ENCODE assay signal across 8 cellular contexts in genomic region chr1:40709100-40709801, GRCh38. TPM values are rescaled to one million over a fixed set of nuclear protein-coding genes. Genes with fewer than 3 reads are reported as not detected.
DNase-seq lines count a peak whose midpoint lies in the region; ATAC-seq and TF ChIP-seq lines count a peak whose summit lies in the region.

No MANE protein-coding gene starts in this region.

- H3K27me3 ChIP-seq in OCI-LY3 (ENCODE audit: low read depth, low read length): no peaks in the 10 kb centered on the region
- H3K27me3 ChIP-seq in esophagus (ENCODE audit: control insufficient read depth in 1 of 2, insufficient read depth in 2 of 2, low read length in 2 of 2): no peaks in the 10 kb centered on the region
- no peaks in the 10 kb centered on the region for H3K27me3 ChIP-seq in mucosa of rectum (ENCODE audit: control insufficient read depth in 2 of 2, insufficient read depth in 2 of 2, low read length in 2 of 2)

- H3K79me2 ChIP-seq in OCI-LY3 (ENCODE audit: low read length): peaks cover 88% of the 10 kb centered on the region

- H3K36me3 ChIP-seq in OCI-LY3 (replicated peaks; ENCODE audit: low read depth, low read length): peaks cover 10% of the 10 kb centered on the region
- H3K36me3 ChIP-seq in esophagus (ENCODE audit: control insufficient read depth in 2 of 2, insufficient read depth in 2 of 2, low read length in 1 of 2): no peaks in the 10 kb centered on the region
- peaks cover 4% of the 10 kb centered on the region in 2 donors for H3K36me3 ChIP-seq in mucosa of rectum (ENCODE audit: control insufficient read depth in 2 of 2, insufficient read depth in 2 of 2, low read length in 2 of 2)

- no peak for TF ChIP-seq CTCF in OCI-LY3 (IDR thresholded peaks at IDR 0.05; ENCODE audit: low read depth, low read length)

- peak overlapping the region; percentile 87 for H3K4me2 ChIP-seq in OCI-LY3 (ENCODE audit: low read length)

- H3K27ac ChIP-seq in OCI-LY3 (ENCODE audit: low read length) (peak overlapping the region; percentile 76), esophagus (ENCODE audit: low read depth in 2 of 2, low read length in 1 of 2) (peak overlapping the region; percentile 71 to 86), mucosa of rectum (ENCODE audit: low read depth in 2 of 2, low read length in 2 of 2) (peak overlapping the region; percentile 85 to 92)

- H3K4me1 ChIP-seq in OCI-LY3 (ENCODE audit: low read length) (peaks cover 48% of the 10 kb centered on the region), esophagus (ENCODE audit: control insufficient read depth in 2 of 2, insufficient read depth in 2 of 2, low read length in 1 of 2) (peaks cover 0 to 2% of the 10 kb centered on the region in 2 donors), mucosa of rectum (ENCODE audit: control insufficient read depth in 2 of 2, insufficient read depth in 2 of 2, low read length in 2 of 2) (peaks cover 21 to 23% of the 10 kb centered on the region in 2 donors)

- 2 to 7% methylated on average over 10 of the region's 10 CpGs for WGBS in esophagus, 2 donors

- H3K9ac ChIP-seq in OCI-LY3 (ENCODE audit: low read length): peak overlapping the region; percentile 69
- H3K9ac ChIP-seq in mucosa of rectum (ENCODE audit: low read depth in 1 of 2, low read length in 2 of 2): peak overlapping the region; percentile 75 to 81

- ATAC-seq in GM21381 (IDR thresholded peaks at IDR 0.05; ENCODE audit: unreplicated experiment): peak; percentile 81

- H2AFZ ChIP-seq in OCI-LY3 (ENCODE audit: low read depth, low read length): 0 out of 2 replicates have a peak overlapping the region, but pooled peaks have one; percentile 28

- H3K9me3 ChIP-seq in OCI-LY3 (ENCODE audit: insufficient read depth, low read length) (no peaks in the 10 kb centered on the region), esophagus (ENCODE audit: control insufficient read depth in 2 of 2, insufficient read depth in 1 of 2, low read depth in 1 of 2, low read length in 1 of 2) (no peaks in the 10 kb centered on the region), mucosa of rectum (ENCODE audit: control insufficient read depth in 2 of 2, low read length in 2 of 2) (no peaks in the 10 kb centered on the region)

- H4K20me1 ChIP-seq in OCI-LY3 (ENCODE audit: insufficient read depth, low read length): no peaks in the 10 kb centered on the region

- DNase-seq in COR-L47 (lab: John Stamatoyannopoulos, UW): peak; percentile 86
- peak; percentile 84 for DNase-seq in HT1080 (ENCODE audit: low read depth)
- peak; percentile 55 for DNase-seq in activated T-cell treated with anti-CD3 and anti-CD28 coated beads, Interleukin-2, amount 50 U/mL, for 1 hour
- DNase-seq in stimulated activated CD8-positive, alpha-beta memory T cell treated with anti-CD3 and anti-CD28 coated beads, Interleukin-4, amount 100 ng/mL, for 4 hours (ENCODE audit: low read depth in 2 of 2, low spot score in 1 of 2): peak; percentile 42 to 47

- peak overlapping the region; percentile 86 for H3K4me3 ChIP-seq in OCI-LY3 (ENCODE audit: low read length)
- peak overlapping the region; percentile 48 to 63 for H3K4me3 ChIP-seq in esophagus (ENCODE audit: low read depth in 1 of 2, low read length in 2 of 2)
- peak overlapping the region; percentile 83 to 91 for H3K4me3 ChIP-seq in mucosa of rectum (ENCODE audit: low read length in 2 of 2)

RNA-seq across cellular contexts. Expression of gene NFYC, which starts 17.7 kb away (rescaled TPM):
- 35.8 and 54.1 TPM in 2 replicates for total RNA-seq in HT1080 (2014; rRNA removed; shearing (Covaris generic))
- polyA plus RNA-seq in HT1080 (2015; cell fraction: cytosol; rRNA removed): 58.3 and 61.4 TPM in 2 replicates
- polyA plus RNA-seq in HT1080 (2015; cell fraction: nucleus; rRNA removed): 63.6 and 68.0 TPM in 2 replicates
- polyA plus RNA-seq in esophagus: 10 to 100 TPM; 24.8 to 37.2 TPM

RNA-seq across cellular contexts. Expression of gene RIMS3, which starts 43.8 kb away (rescaled TPM):
- 0.23 and 0.57 TPM in 2 replicates for total RNA-seq in HT1080 (2014; rRNA removed; shearing (Covaris generic))
- 0.29 and 0.86 TPM in 2 replicates for polyA plus RNA-seq in HT1080 (2015; cell fraction: cytosol; rRNA removed)
- polyA plus RNA-seq in HT1080 (2015; cell fraction: nucleus; rRNA removed): 0.95 and 1.2 TPM in 2 replicates
- under 1 TPM; 0.35 to 0.56 TPM for polyA plus RNA-seq in esophagus

Comparison
In these comparisons a context has a peak if more than half of its experiments do, and no peak if none do; other contexts are left out.
1. Peak in every context shown above with its lines: DNase-seq, ATAC-seq, H3K4me3 ChIP-seq and H3K27ac ChIP-seq.